In the genomic region with DNA sequence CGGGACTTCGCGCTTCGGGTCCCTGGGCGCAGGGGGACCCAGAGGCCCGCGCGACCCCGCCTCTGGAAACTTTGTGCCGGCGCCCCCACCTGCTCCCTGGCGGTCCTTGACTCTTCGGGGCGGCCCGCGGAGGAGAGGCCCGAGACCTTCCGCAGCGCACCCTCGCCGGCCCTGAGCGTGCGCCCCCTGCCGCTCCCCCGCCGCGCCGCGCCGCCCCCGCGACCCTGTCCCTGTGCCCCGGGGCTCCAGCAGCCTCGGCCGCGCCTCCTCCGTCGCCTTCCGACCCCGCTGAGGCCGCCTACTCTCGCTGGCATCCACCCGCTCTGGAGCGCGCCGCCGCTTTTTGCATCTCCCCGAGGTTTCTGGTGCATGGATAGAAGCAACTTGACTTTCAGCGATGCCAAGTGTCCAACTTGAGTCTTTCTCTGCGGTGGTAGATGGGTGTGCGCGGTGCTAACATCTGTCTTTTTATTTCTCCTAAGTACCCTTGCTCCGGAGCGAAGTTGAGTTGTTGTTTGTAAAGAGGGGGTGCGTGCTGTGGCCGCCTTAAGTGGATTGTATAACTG, we compare ENCODE assay signal across 1 cellular context.
TF ChIP-seq lines count a peak whose summit lies in the region.

No MANE protein-coding gene starts in this region.

TF ChIP-seq in K562, 482 proteins besides CTCF, POLR2A, EP300 and RAD21 (continued from another document and continues in another):
- TF ChIP-seq, protein P1, sequence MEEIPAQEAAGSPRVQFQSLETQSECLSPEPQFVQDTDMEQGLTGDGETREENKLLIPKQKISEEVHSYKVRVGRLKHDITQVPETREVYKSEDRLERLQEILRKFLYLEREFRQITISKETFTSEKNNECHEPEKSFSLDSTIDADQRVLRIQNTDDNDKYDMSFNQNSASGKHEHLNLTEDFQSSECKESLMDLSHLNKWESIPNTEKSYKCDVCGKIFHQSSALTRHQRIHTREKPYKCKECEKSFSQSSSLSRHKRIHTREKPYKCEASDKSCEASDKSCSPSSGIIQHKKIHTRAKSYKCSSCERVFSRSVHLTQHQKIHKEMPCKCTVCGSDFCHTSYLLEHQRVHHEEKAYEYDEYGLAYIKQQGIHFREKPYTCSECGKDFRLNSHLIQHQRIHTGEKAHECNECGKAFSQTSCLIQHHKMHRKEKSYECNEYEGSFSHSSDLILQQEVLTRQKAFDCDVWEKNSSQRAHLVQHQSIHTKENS (CRISPR knock-in tag; IDR thresholded peaks at IDR 0.05) = no peak
- TF ChIP-seq ESRRA (IDR thresholded peaks at IDR 0.05; ENCODE audit: borderline replicate concordance, low read depth) (no peak), GTF2E2 (tag; IDR thresholded peaks at IDR 0.05) (no peak), TBP (optimal IDR thresholded peaks at IDR 0.05; ENCODE audit: low read depth, low read length) (no peak), MEF2A (IDR thresholded peaks at IDR 0.05; ENCODE audit: control insufficient read depth, low read depth, low read length) (no peak), ATF7 (IDR thresholded peaks at IDR 0.05) (no peak), CREM (IDR thresholded peaks at IDR 0.05; ENCODE audit: low read depth) (peak; percentile 46; the same call in 1 of the 2 replicates), PCBP2 (IDR thresholded peaks at IDR 0.05; ENCODE audit: low read depth, low read length, poor library complexity, severe bottlenecking) (no peak), TAL1 (IDR thresholded peaks at IDR 0.05) (no peak), ZNF695 (CRISPR knock-in tag; IDR thresholded peaks at IDR 0.05) (no peak), ZNF197 (CRISPR knock-in tag; IDR thresholded peaks at IDR 0.05; ENCODE audit: low read depth) (no peak), RHOXF2B (CRISPR knock-in tag; conservative IDR thresholded peaks at IDR 0.05) (no peak), ZNF3 (CRISPR knock-in tag; IDR thresholded peaks at IDR 0.05) (no peak), ZBTB7A (IDR thresholded peaks at IDR 0.05; ENCODE audit: borderline replicate concordance, control insufficient read depth, low read depth, low read length) (peak; percentile 99), SREBF2 (CRISPR knock-in tag; IDR thresholded peaks at IDR 0.05) (no peak), MCM2 (IDR thresholded peaks at IDR 0.05; ENCODE audit: low read depth) (no peak), ZNF212 (CRISPR knock-in tag; IDR thresholded peaks at IDR 0.05) (no peak), MAFK (IDR thresholded peaks at IDR 0.05; ENCODE audit: low read length) (no peak), SMARCB1 (IDR thresholded peaks at IDR 0.05; ENCODE audit: insufficient read length, low read depth) (no peak), JUN (IDR thresholded peaks at IDR 0.05; ENCODE audit: borderline replicate concordance, low read depth, low read length) (no peak), JUN (CRISPR knock-in tag; IDR thresholded peaks at IDR 0.05; ENCODE audit: borderline replicate concordance) (no peak), IFI16 (CRISPR knock-in tag; IDR thresholded peaks at IDR 0.05) (no peak), ZNF253 (CRISPR knock-in tag; conservative IDR thresholded peaks at IDR 0.05) (no peak), ILF3 (IDR thresholded peaks at IDR 0.05; ENCODE audit: borderline replicate concordance) (no peak), ZNF282 (CRISPR knock-in tag; IDR thresholded peaks at IDR 0.05) (no peak), HLTF (IDR thresholded peaks at IDR 0.05) (no peak), SLC30A9 (CRISPR knock-in tag; IDR thresholded peaks at IDR 0.05) (no peak), CEBPG (CRISPR knock-in tag; IDR thresholded peaks at IDR 0.05) (no peak), CEBPG (tag; conservative IDR thresholded peaks at IDR 0.05 in 1 of 2, IDR thresholded peaks at IDR 0.05 in 1 of 2) (no peak), NONO (IDR thresholded peaks at IDR 0.05; ENCODE audit: low read depth in 2 of 2, low read length in 1 of 2) (no peak), ZNF384 (IDR thresholded peaks at IDR 0.05; ENCODE audit: low read depth, low read length) (no peak), HDAC3 (IDR thresholded peaks at IDR 0.05; ENCODE audit: borderline replicate concordance, partially characterized antibody) (no peak), ZBTB1 (CRISPR knock-in tag; IDR thresholded peaks at IDR 0.05; ENCODE audit: borderline replicate concordance, low read depth) (peak; percentile 90), CXXC5 (CRISPR knock-in tag; IDR thresholded peaks at IDR 0.05) (0 out of 2 replicates have a peak, but pooled peaks have one; percentile 18), ZNF436 (CRISPR knock-in tag; IDR thresholded peaks at IDR 0.05) (no peak), MTA3 (IDR thresholded peaks at IDR 0.05; ENCODE audit: borderline replicate concordance) (peak; percentile 39; the same call in 1 of the 2 replicates), ZNF274 (IDR thresholded peaks at IDR 0.05; ENCODE audit: borderline replicate concordance, low read depth, low read length) (no peak), SIN3A (IDR thresholded peaks at IDR 0.05; ENCODE audit: borderline replicate concordance in 2 of 2, control insufficient read depth in 1 of 2, low read depth in 2 of 2, low read length in 2 of 2) (0 out of 4 replicates have a peak, but pooled peaks of 1 of the 2 experiments have one; percentile 46), ZNF239 (CRISPR knock-in tag; IDR thresholded peaks at IDR 0.05) (no peak), GABPB2 (CRISPR knock-in tag; conservative IDR thresholded peaks at IDR 0.05) (no peak), MTF1 (CRISPR knock-in tag; IDR thresholded peaks at IDR 0.05; ENCODE audit: borderline replicate concordance) (no peak), ZNF184 (CRISPR knock-in tag; IDR thresholded peaks at IDR 0.05) (no peak), JUND (IDR thresholded peaks at IDR 0.05; ENCODE audit: borderline replicate concordance, low read depth, low read length) (no peak), JUND (tag; IDR thresholded peaks at IDR 0.05; ENCODE audit: borderline replicate concordance, low read depth, low read length) (no peak), TCF7L2 (IDR thresholded peaks at IDR 0.05; ENCODE audit: low read depth, low read length) (no peak), MYC (IDR thresholded peaks at IDR 0.05; ENCODE audit: low read depth, low read length) (no peak), MYC (CRISPR knock-in tag; IDR thresholded peaks at IDR 0.05; ENCODE audit: borderline replicate concordance, low read depth) (no peak), JUNB (CRISPR knock-in tag; conservative IDR thresholded peaks at IDR 0.05) (no peak), NUFIP1 (IDR thresholded peaks at IDR 0.05; ENCODE audit: partially characterized antibody) (no peak), NCOA1 (IDR thresholded peaks at IDR 0.05; ENCODE audit: low read depth) (no peak), BRCA1 (IDR thresholded peaks at IDR 0.05) (no peak), BRCA1 (CRISPR knock-in tag; IDR thresholded peaks at IDR 0.05) (no peak), KLF16 (IDR thresholded peaks at IDR 0.05) (no peak), RBM17 (IDR thresholded peaks at IDR 0.05; ENCODE audit: borderline replicate concordance, low read depth, low read length) (no peak), SP1 (CRISPR knock-in tag; IDR thresholded peaks at IDR 0.05) (no peak), RFX7 (CRISPR knock-in tag; IDR thresholded peaks at IDR 0.05) (no peak), RBM34 (IDR thresholded peaks at IDR 0.05; ENCODE audit: borderline replicate concordance, insufficient read depth, low read length) (no peak), TEAD1 (CRISPR knock-in tag; IDR thresholded peaks at IDR 0.05) (no peak), TGIF2 (CRISPR knock-in tag; IDR thresholded peaks at IDR 0.05) (no peak)
- TF ChIP-seq, protein P2, sequence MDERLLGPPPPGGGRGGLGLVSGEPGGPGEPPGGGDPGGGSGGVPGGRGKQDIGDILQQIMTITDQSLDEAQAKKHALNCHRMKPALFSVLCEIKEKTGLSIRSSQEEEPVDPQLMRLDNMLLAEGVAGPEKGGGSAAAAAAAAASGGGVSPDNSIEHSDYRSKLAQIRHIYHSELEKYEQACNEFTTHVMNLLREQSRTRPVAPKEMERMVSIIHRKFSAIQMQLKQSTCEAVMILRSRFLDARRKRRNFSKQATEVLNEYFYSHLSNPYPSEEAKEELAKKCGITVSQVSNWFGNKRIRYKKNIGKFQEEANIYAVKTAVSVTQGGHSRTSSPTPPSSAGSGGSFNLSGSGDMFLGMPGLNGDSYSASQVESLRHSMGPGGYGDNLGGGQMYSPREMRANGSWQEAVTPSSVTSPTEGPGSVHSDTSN (CRISPR knock-in tag; IDR thresholded peaks at IDR 0.05; ENCODE audit: low read depth) = no peak
- TF ChIP-seq, protein P2 (tag; conservative IDR thresholded peaks at IDR 0.05; ENCODE audit: low read depth) = no peak
- TF ChIP-seq, protein P3, sequence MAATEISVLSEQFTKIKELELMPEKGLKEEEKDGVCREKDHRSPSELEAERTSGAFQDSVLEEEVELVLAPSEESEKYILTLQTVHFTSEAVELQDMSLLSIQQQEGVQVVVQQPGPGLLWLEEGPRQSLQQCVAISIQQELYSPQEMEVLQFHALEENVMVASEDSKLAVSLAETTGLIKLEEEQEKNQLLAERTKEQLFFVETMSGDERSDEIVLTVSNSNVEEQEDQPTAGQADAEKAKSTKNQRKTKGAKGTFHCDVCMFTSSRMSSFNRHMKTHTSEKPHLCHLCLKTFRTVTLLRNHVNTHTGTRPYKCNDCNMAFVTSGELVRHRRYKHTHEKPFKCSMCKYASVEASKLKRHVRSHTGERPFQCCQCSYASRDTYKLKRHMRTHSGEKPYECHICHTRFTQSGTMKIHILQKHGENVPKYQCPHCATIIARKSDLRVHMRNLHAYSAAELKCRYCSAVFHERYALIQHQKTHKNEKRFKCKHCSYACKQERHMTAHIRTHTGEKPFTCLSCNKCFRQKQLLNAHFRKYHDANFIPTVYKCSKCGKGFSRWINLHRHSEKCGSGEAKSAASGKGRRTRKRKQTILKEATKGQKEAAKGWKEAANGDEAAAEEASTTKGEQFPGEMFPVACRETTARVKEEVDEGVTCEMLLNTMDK (IDR thresholded peaks at IDR 0.05; ENCODE audit: borderline replicate concordance, insufficient read depth, low read depth, low read length, poor library complexity, severe bottlenecking) = peak; percentile 90
- TF ChIP-seq, protein P4, sequence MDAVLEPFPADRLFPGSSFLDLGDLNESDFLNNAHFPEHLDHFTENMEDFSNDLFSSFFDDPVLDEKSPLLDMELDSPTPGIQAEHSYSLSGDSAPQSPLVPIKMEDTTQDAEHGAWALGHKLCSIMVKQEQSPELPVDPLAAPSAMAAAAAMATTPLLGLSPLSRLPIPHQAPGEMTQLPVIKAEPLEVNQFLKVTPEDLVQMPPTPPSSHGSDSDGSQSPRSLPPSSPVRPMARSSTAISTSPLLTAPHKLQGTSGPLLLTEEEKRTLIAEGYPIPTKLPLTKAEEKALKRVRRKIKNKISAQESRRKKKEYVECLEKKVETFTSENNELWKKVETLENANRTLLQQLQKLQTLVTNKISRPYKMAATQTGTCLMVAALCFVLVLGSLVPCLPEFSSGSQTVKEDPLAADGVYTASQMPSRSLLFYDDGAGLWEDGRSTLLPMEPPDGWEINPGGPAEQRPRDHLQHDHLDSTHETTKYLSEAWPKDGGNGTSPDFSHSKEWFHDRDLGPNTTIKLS (IDR thresholded peaks at IDR 0.05; ENCODE audit: borderline replicate concordance, low read depth) = no peak; the same call in 1 of the 2 replicates
- TF ChIP-seq, protein P5, sequence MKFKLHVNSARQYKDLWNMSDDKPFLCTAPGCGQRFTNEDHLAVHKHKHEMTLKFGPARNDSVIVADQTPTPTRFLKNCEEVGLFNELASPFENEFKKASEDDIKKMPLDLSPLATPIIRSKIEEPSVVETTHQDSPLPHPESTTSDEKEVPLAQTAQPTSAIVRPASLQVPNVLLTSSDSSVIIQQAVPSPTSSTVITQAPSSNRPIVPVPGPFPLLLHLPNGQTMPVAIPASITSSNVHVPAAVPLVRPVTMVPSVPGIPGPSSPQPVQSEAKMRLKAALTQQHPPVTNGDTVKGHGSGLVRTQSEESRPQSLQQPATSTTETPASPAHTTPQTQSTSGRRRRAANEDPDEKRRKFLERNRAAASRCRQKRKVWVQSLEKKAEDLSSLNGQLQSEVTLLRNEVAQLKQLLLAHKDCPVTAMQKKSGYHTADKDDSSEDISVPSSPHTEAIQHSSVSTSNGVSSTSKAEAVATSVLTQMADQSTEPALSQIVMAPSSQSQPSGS (CRISPR knock-in tag; IDR thresholded peaks at IDR 0.05) = 0 out of 2 replicates have a peak, but pooled peaks have one; percentile 38
- TF ChIP-seq, protein P6, sequence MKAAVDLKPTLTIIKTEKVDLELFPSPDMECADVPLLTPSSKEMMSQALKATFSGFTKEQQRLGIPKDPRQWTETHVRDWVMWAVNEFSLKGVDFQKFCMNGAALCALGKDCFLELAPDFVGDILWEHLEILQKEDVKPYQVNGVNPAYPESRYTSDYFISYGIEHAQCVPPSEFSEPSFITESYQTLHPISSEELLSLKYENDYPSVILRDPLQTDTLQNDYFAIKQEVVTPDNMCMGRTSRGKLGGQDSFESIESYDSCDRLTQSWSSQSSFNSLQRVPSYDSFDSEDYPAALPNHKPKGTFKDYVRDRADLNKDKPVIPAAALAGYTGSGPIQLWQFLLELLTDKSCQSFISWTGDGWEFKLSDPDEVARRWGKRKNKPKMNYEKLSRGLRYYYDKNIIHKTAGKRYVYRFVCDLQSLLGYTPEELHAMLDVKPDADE (conservative IDR thresholded peaks at IDR 0.05; ENCODE audit: control insufficient read depth, low read depth, low read length) = no peak
- TF ChIP-seq, protein P7, sequence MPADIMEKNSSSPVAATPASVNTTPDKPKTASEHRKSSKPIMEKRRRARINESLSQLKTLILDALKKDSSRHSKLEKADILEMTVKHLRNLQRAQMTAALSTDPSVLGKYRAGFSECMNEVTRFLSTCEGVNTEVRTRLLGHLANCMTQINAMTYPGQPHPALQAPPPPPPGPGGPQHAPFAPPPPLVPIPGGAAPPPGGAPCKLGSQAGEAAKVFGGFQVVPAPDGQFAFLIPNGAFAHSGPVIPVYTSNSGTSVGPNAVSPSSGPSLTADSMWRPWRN (IDR thresholded peaks at IDR 0.05; ENCODE audit: low read depth) = no peak
- TF ChIP-seq, protein P8, sequence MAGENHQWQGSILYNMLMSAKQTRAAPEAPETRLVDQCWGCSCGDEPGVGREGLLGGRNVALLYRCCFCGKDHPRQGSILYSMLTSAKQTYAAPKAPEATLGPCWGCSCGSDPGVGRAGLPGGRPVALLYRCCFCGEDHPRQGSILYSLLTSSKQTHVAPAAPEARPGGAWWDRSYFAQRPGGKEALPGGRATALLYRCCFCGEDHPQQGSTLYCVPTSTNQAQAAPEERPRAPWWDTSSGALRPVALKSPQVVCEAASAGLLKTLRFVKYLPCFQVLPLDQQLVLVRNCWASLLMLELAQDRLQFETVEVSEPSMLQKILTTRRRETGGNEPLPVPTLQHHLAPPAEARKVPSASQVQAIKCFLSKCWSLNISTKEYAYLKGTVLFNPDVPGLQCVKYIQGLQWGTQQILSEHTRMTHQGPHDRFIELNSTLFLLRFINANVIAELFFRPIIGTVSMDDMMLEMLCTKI (IDR thresholded peaks at IDR 0.05; ENCODE audit: partially characterized antibody) = no peak
